In the genomic region with DNA sequence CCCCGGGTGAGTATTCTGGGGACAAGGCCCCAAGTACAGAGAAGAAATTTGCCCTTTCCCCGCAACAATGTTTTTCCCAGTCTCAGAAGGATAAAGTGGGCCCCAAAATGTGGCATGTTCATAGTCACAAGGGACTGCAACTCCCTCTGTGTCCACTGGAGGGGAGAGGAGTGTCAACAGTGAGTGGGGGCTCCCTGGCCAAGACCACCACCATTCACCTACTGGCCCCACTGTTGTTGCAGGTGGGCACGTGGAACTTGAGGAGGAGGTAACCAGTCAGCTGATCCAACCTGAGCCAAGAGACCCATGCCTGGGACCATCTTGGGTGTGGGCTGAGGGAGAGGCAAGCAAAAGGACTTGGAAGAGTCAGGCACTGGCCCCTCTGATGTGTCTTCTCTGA, we compare ENCODE assay signal across 8 cellular contexts. TPM values are rescaled to one million over a fixed set of nuclear protein-coding genes. Genes with fewer than 3 reads are reported as not detected.
DNase-seq lines count a peak whose midpoint lies in the region; ATAC-seq and TF ChIP-seq lines count a peak whose summit lies in the region.

No MANE protein-coding gene starts in this region.

- peak overlapping the region; percentile 92 for H3K4me2 ChIP-seq in neural progenitor cell

- H3K9me3 Mint-ChIP-seq in activated T-cell treated with anti-CD3 and anti-CD28 coated beads, Interleukin-2, amount 50 U/mL, for 4 hours, result no peaks in the 10 kb centered on the region
- no peaks in the 10 kb centered on the region for H3K9me3 Mint-ChIP-seq in neural progenitor cell

- peaks cover 11% of the 10 kb centered on the region for H3K4me1 Mint-ChIP-seq in activated T-cell treated with anti-CD3 and anti-CD28 coated beads, Interleukin-2, amount 50 U/mL, for 4 hours (ENCODE audit: low read depth)
- H3K4me1 Mint-ChIP-seq in neural progenitor cell, result peaks cover 3% of the 10 kb centered on the region

- H4K20me1 ChIP-seq in neural progenitor cell (ENCODE audit: low read depth), result no peaks in the 10 kb centered on the region

- no peak overlapping the region for H3K27ac ChIP-seq in neural progenitor cell

- peaks cover 13% of the 10 kb centered on the region for H3K36me3 Mint-ChIP-seq in activated T-cell treated with anti-CD3 and anti-CD28 coated beads, Interleukin-2, amount 50 U/mL, for 4 hours (ENCODE audit: insufficient read depth)
- H3K36me3 Mint-ChIP-seq in neural progenitor cell, result peaks cover 24% of the 10 kb centered on the region

- H3F3A ChIP-seq in neural progenitor cell (ENCODE audit: low read depth), result peaks cover 33% of the 10 kb centered on the region

- peaks cover 11% of the 10 kb centered on the region for H3K27me3 ChIP-seq in neural progenitor cell

- no peak overlapping the region for H3K4me3 Mint-ChIP-seq in activated T-cell treated with anti-CD3 and anti-CD28 coated beads, Interleukin-2, amount 50 U/mL, for 4 hours
- no peak overlapping the region for H3K4me3 Mint-ChIP-seq in neural progenitor cell

- peak overlapping the region; percentile 71 for H3K4me3 ChIP-seq in fibroblast of villous mesenchyme (ENCODE audit: low read depth, low read length)
- peak overlapping the region; percentile 69 for H3K4me3 ChIP-seq in neural progenitor cell

- no peaks in the 10 kb centered on the region for H3K79me2 ChIP-seq in neural progenitor cell (ENCODE audit: low read depth)

- H3K4me1 ChIP-seq in neural progenitor cell, result no peaks in the 10 kb centered on the region

- H3K9me3 ChIP-seq in neural progenitor cell (ENCODE audit: low read depth), result no peaks in the 10 kb centered on the region

- TF ChIP-seq CTCF in LNCAP (IDR thresholded peaks at IDR 0.05) (peak; percentile 58), fibroblast of villous mesenchyme (IDR thresholded peaks at IDR 0.05; ENCODE audit: insufficient read depth, low read depth, low read length) (peak; percentile 78), neural progenitor cell (IDR thresholded peaks at IDR 0.05) (peak; percentile 59)

- no peak overlapping the region for H3K9ac ChIP-seq in neural progenitor cell

- H3K27ac Mint-ChIP-seq in neural progenitor cell, result peak overlapping the region; percentile 34

- peak overlapping the region; percentile 90 for H2AFZ ChIP-seq in neural progenitor cell (replicated peaks)

- H3K27me3 Mint-ChIP-seq in activated T-cell treated with anti-CD3 and anti-CD28 coated beads, Interleukin-2, amount 50 U/mL, for 4 hours (ENCODE audit: low read depth), result no peaks in the 10 kb centered on the region
- peaks cover 2% of the 10 kb centered on the region for H3K27me3 Mint-ChIP-seq in neural progenitor cell (ENCODE audit: insufficient read depth, low read depth)

- ATAC-seq in activated T-cell treated with anti-CD3 and anti-CD28 coated beads, Interleukin-2, amount 50 U/mL, for 4 hours, result peak; percentile 49 to 55
- ATAC-seq in GM21526 (IDR thresholded peaks at IDR 0.05; ENCODE audit: low FRiP score, unreplicated experiment), result no peak

- H3K36me3 ChIP-seq in neural progenitor cell, result no peaks in the 10 kb centered on the region

- peak; percentile 14 for DNase-seq in activated T-cell treated with anti-CD3 and anti-CD28 coated beads for 24 hours (ENCODE audit: low read depth)
- no peak for DNase-seq in activated T-cell treated with anti-CD3 and anti-CD28 coated beads for 4 hours
- peak; percentile 11 for DNase-seq in activated T-cell treated with anti-CD3 and anti-CD28 coated beads, Interleukin-2, amount 50 U/mL, for 4 hours
- peak; percentile 23 for DNase-seq in fibroblast of villous mesenchyme (ENCODE audit: low read depth)
- DNase-seq in neural progenitor cell (ENCODE audit: low spot score), result peak; percentile 69
- no peak for DNase-seq in GF-D8 (lab: John Stamatoyannopoulos, UW)

RNA-seq across cellular contexts. Expression of a gene that starts 0.8 kb away (rescaled TPM):
- 1 to 10 TPM; 2.1 to 3.1 (median 2.8) TPM for total RNA-seq in activated T-cell treated with anti-CD3 and anti-CD28 coated beads, Interleukin-2, amount 50 U/mL, for 4 hours
- total RNA-seq in fibroblast of villous mesenchyme (6.0 and 6.8 TPM in 2 replicates), neural progenitor cell (ENCODE audit: low replicate concordance) (5.9 and 11.9 TPM in 2 replicates)

RNA-seq across cellular contexts. Expression of a gene that starts 12.7 kb away (rescaled TPM):
- 10 to 100 TPM; 10.6 to 14.2 (median 12.0) TPM for total RNA-seq in activated T-cell treated with anti-CD3 and anti-CD28 coated beads, Interleukin-2, amount 50 U/mL, for 4 hours
- total RNA-seq in fibroblast of villous mesenchyme, result 15.5 and 18.4 TPM in 2 replicates
- 15.7 and 33.7 TPM in 2 replicates for total RNA-seq in neural progenitor cell (ENCODE audit: low replicate concordance)

RNA-seq across cellular contexts. Expression of a gene that starts 22.2 kb away (rescaled TPM):
- total RNA-seq in activated T-cell treated with anti-CD3 and anti-CD28 coated beads, Interleukin-2, amount 50 U/mL, for 4 hours, result 10 to 100 TPM; 55.6 to 64.5 (median 55.8) TPM
- total RNA-seq in fibroblast of villous mesenchyme, result 41.5 and 53.1 TPM in 2 replicates
- total RNA-seq in neural progenitor cell (ENCODE audit: low replicate concordance), result 15.6 and 29.5 TPM in 2 replicates

RNA-seq across cellular contexts. Expression of a gene that starts 22.3 kb away (rescaled TPM):
- total RNA-seq in activated T-cell treated with anti-CD3 and anti-CD28 coated beads, Interleukin-2, amount 50 U/mL, for 4 hours, result 10 to 100 TPM; 12.6 to 13.5 (median 12.6) TPM
- 16.4 TPM in 2 replicates for total RNA-seq in fibroblast of villous mesenchyme
- 9.7 and 12.9 TPM in 2 replicates for total RNA-seq in neural progenitor cell (ENCODE audit: low replicate concordance)

RNA-seq across cellular contexts. Expression of a gene that starts 39.5 kb away (rescaled TPM):
- total RNA-seq in activated T-cell treated with anti-CD3 and anti-CD28 coated beads, Interleukin-2, amount 50 U/mL, for 4 hours, result under 1 TPM; 0.05 to 0.42 (median 0.10) TPM
- total RNA-seq in fibroblast of villous mesenchyme (1.3 TPM in 2 replicates), neural progenitor cell (ENCODE audit: low replicate concordance) (1.1 and 1.9 TPM in 2 replicates)

Comparison
In these comparisons a context has a peak if more than half of its experiments do, and no peak if none do; other contexts are left out.
1. DNase-seq: peak in activated T-cell treated with anti-CD3 and anti-CD28 coated beads for 24 hours (single experiment), activated T-cell treated with anti-CD3 and anti-CD28 coated beads, Interleukin-2, amount 50 U/mL, for 4 hours (single experiment), fibroblast of villous mesenchyme (single experiment) and neural progenitor cell (single experiment); none in activated T-cell treated with anti-CD3 and anti-CD28 coated beads for 4 hours (single experiment) and GF-D8 (single experiment).
2. Peak in every context shown above with its lines, with median percentiles within 50 percentile points of each other: CTCF ChIP-seq.